In the genomic region with DNA sequence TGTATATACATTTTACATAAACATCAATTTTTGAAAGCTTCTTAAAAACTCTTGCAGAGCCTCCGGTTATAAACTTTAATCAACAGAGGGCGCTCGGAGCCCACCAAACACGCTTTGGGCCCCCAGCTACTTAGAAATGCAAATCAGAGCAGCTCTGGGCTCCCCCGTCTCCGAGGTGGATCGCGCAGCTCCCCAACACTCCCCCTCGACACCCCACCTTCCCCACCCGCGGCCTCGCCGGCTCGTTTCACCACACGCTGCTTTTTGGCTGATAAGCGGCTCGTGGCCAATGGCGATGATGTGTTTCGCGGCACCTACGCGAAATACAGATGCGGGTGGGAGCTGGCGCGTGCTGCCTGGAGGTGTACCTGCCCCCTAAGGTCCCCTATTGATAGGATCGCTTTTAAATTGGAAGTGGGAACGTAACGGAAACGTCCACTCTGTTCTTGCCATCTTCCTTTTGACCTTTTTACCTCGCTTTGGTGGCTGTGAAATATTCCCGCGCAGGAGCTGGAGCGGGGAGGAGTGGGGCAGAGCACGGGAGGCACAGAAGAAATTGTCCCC, we compare ENCODE assay signal across 8 cellular contexts. TPM values are rescaled to one million over a fixed set of nuclear protein-coding genes. Genes with fewer than 3 reads are reported as not detected.
A peak's percentile ranks its signal among the peaks of the same experiment; 100 is the strongest.
DNase-seq lines count a peak whose midpoint lies in the region; ATAC-seq and TF ChIP-seq lines count a peak whose summit lies in the region.

No MANE protein-coding gene starts in this region.

- peak overlapping the region; percentile 62 for H3K4me3 Mint-ChIP-seq in natural killer cell treated with Interleukin-12 subunit alpha and Interleukin-12 subunit beta and Interleukin-15 and Interleukin-18, amount 100 ng/mL, for 72 hours
- peak overlapping the region; percentile 86 to 96 for H3K4me3 Mint-ChIP-seq in stimulated activated naive CD8-positive, alpha-beta T cell treated with anti-CD3 and anti-CD28 coated beads, Interleukin-15, amount 100 ng/mL, for 72 hours

- peak; percentile 56 for TF ChIP-seq CTCF in fibroblast of pulmonary artery (IDR thresholded peaks at IDR 0.05; ENCODE audit: low read length, missing control alignments)

- no peak for TF ChIP-seq EP300 in Ishikawa (IDR thresholded peaks at IDR 0.05; ENCODE audit: borderline replicate concordance)

- TF ChIP-seq RAD21 in Ishikawa (IDR thresholded peaks at IDR 0.05; ENCODE audit: low read depth) = peak; percentile 86

- H3K27me3 Mint-ChIP-seq in natural killer cell treated with Interleukin-12 subunit alpha and Interleukin-12 subunit beta and Interleukin-15 and Interleukin-18, amount 100 ng/mL, for 72 hours = peaks cover 41 to 45% of the 10 kb centered on the region in 2 donors
- H3K27me3 Mint-ChIP-seq in stimulated activated naive CD8-positive, alpha-beta T cell treated with anti-CD3 and anti-CD28 coated beads, Interleukin-15, amount 100 ng/mL, for 72 hours = peaks cover 81% of the 10 kb centered on the region

- no peaks in the 10 kb centered on the region for H3K36me3 Mint-ChIP-seq in natural killer cell treated with Interleukin-12 subunit alpha and Interleukin-12 subunit beta and Interleukin-15 and Interleukin-18, amount 100 ng/mL, for 72 hours

- peak overlapping the region; percentile 81 for H3K4me3 ChIP-seq in fibroblast of pulmonary artery (replicated peaks; ENCODE audit: low read depth, low read length)

- peaks cover 7 to 20% of the 10 kb centered on the region in 2 donors for H3K4me1 Mint-ChIP-seq in natural killer cell treated with Interleukin-12 subunit alpha and Interleukin-12 subunit beta and Interleukin-15 and Interleukin-18, amount 100 ng/mL, for 72 hours (ENCODE audit: low read depth in 2 of 2)
- H3K4me1 Mint-ChIP-seq in stimulated activated naive CD8-positive, alpha-beta T cell treated with anti-CD3 and anti-CD28 coated beads, Interleukin-15, amount 100 ng/mL, for 72 hours = peaks cover 40% of the 10 kb centered on the region

- no peak overlapping the region for H3K27ac Mint-ChIP-seq in natural killer cell treated with Interleukin-12 subunit alpha and Interleukin-12 subunit beta and Interleukin-15 and Interleukin-18, amount 100 ng/mL, for 72 hours
- H3K27ac Mint-ChIP-seq in stimulated activated naive CD8-positive, alpha-beta T cell treated with anti-CD3 and anti-CD28 coated beads, Interleukin-15, amount 100 ng/mL, for 72 hours = no peak overlapping the region

- H3K9me3 Mint-ChIP-seq in natural killer cell treated with Interleukin-12 subunit alpha and Interleukin-12 subunit beta and Interleukin-15 and Interleukin-18, amount 100 ng/mL, for 72 hours = no peaks in the 10 kb centered on the region
- H3K9me3 Mint-ChIP-seq in stimulated activated naive CD8-positive, alpha-beta T cell treated with anti-CD3 and anti-CD28 coated beads, Interleukin-15, amount 100 ng/mL, for 72 hours = no peaks in the 10 kb centered on the region

- ATAC-seq in natural killer cell treated with Interleukin-12 subunit alpha and Interleukin-12 subunit beta and Interleukin-15 and Interleukin-18, amount 100 ng/mL, for 72 hours = peak; percentile 58 to 71
- ATAC-seq in stimulated activated naive CD8-positive, alpha-beta T cell treated with anti-CD3 and anti-CD28 coated beads, Interleukin-15, amount 100 ng/mL, for 72 hours = peak; percentile 48
- no peak for ATAC-seq in HG03460 (IDR thresholded peaks at IDR 0.05; ENCODE audit: unreplicated experiment)

- DNase-seq in ELF-1 (ENCODE audit: low read depth, low spot score) (peak; percentile 89), RKO (ENCODE audit: low spot score) (peak; percentile 90), activated T-helper 1 cell treated with Interleukin-2 at 50 U/mL for 16 hours (ENCODE audit: low read depth) (peak; percentile 15), fibroblast of pulmonary artery (ENCODE audit: low read depth) (peak; percentile 82)
- peak; percentile 72 for DNase-seq in natural killer cell treated with Interleukin-12 subunit alpha and Interleukin-12 subunit beta and Interleukin-15 and Interleukin-18, amount 100 ng/mL, for 72 hours (ENCODE audit: low spot score)
- DNase-seq in stimulated activated naive CD8-positive, alpha-beta T cell treated with anti-CD3 and anti-CD28 coated beads, Interleukin-15, amount 100 ng/mL, for 72 hours = peak; percentile 74 to 78

TF ChIP-seq in Ishikawa, 13 proteins besides CTCF, POLR2A, EP300 and RAD21:
- TF ChIP-seq TCF12 (IDR thresholded peaks at IDR 0.05; ENCODE audit: low read depth) = no peak; the same call in 1 of the 2 replicates
- TF ChIP-seq TEAD4 (IDR thresholded peaks at IDR 0.05) = no peak
- no peak for TF ChIP-seq ZBTB7A (IDR thresholded peaks at IDR 0.05; ENCODE audit: low read depth)
- TF ChIP-seq, protein P1, sequence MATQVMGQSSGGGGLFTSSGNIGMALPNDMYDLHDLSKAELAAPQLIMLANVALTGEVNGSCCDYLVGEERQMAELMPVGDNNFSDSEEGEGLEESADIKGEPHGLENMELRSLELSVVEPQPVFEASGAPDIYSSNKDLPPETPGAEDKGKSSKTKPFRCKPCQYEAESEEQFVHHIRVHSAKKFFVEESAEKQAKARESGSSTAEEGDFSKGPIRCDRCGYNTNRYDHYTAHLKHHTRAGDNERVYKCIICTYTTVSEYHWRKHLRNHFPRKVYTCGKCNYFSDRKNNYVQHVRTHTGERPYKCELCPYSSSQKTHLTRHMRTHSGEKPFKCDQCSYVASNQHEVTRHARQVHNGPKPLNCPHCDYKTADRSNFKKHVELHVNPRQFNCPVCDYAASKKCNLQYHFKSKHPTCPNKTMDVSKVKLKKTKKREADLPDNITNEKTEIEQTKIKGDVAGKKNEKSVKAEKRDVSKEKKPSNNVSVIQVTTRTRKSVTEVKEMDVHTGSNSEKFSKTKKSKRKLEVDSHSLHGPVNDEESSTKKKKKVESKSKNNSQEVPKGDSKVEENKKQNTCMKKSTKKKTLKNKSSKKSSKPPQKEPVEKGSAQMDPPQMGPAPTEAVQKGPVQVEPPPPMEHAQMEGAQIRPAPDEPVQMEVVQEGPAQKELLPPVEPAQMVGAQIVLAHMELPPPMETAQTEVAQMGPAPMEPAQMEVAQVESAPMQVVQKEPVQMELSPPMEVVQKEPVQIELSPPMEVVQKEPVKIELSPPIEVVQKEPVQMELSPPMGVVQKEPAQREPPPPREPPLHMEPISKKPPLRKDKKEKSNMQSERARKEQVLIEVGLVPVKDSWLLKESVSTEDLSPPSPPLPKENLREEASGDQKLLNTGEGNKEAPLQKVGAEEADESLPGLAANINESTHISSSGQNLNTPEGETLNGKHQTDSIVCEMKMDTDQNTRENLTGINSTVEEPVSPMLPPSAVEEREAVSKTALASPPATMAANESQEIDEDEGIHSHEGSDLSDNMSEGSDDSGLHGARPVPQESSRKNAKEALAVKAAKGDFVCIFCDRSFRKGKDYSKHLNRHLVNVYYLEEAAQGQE (IDR thresholded peaks at IDR 0.05; ENCODE audit: low read depth) = no peak
- TF ChIP-seq NFIC (IDR thresholded peaks at IDR 0.05) = no peak
- no peak for TF ChIP-seq CEBPB (IDR thresholded peaks at IDR 0.05)

RNA-seq across cellular contexts. Expression of a gene that starts 1.6 kb away (rescaled TPM):
- total RNA-seq in natural killer cell treated with Interleukin-12 subunit alpha and Interleukin-12 subunit beta and Interleukin-15 and Interleukin-18, amount 100 ng/mL, for 72 hours = not detected

Comparison
In these comparisons a context has a peak if more than half of its experiments do, and no peak if none do; other contexts are left out.
1. DNase-seq: peak in every context shown above with its lines; median percentile 90 in RKO; 89 in ELF-1; 82 in fibroblast of pulmonary artery; 76 in stimulated activated naive CD8-positive, alpha-beta T cell treated with anti-CD3 and anti-CD28 coated beads, Interleukin-15, amount 100 ng/mL, for 72 hours; 72 in natural killer cell treated with Interleukin-12 subunit alpha and Interleukin-12 subunit beta and Interleukin-15 and Interleukin-18, amount 100 ng/mL, for 72 hours; 15 in activated T-helper 1 cell treated with Interleukin-2 at 50 U/mL for 16 hours.